Comparison of ENCODE assay signal across 36 cellular contexts in the genomic region with DNA sequence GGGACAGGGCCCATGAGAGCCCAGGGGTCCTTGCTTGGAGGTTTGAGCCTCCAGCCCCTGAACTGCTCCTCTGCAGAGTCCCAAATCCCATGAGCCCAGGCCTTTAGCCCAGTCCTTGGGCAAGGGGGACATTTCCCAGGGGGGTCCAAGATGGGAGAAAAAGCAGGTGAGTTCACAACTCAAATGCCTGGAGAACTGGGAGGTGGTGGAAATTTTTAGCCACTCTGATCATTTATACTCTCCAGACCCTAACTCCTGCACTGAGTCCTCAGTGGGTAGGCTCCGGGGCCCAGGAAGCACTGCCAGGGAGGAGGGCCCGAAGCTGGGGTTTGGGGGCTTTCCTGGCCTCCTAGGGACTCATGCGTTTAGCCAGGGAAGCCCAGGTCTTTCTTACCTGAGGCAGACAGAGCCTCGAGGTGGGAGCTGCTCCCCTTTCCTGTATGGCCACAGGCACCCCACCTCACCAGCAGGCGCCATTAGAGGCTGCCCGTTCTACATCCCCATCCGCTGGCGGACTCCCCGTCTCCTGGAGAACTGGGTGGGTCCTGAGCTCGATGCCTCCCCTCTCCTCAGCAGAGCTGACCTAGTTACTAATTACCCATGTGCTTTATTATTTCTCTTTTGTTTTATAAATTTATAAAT. TPM values are rescaled to one million over a fixed set of nuclear protein-coding genes. Genes with fewer than 3 reads are reported as not detected.
DNase-seq lines count a peak whose midpoint lies in the region; ATAC-seq, FAIRE-seq and TF ChIP-seq lines count a peak whose summit lies in the region.
"Had no signal": no experiment of that assay in that cellular context is flagged by ENCODE, and none has a peak within 500 bp of the region (broad histone marks: within the 10 kb centered on the region; RNA-seq: fewer than 3 reads in every experiment).

No MANE protein-coding gene starts in this region.

- BruUV-seq in Calu3 (replicated peaks; lab: Mats Ljungman, UMichigan) = TSS peak; percentile 12

- no peak for FAIRE-seq in small intestine (lab: Jason Lieb, UNC)
- FAIRE-seq: astrocyte had no signal

- CTCF ChIA-PET in Calu3 (lab: Charles Lee) = interaction anchor here (1.6 to 5.0 kb wide), 2 partner anchors 14 to 25 kb away, joined by 5 to 24 read pairs; no protein-coding TSS in a partner anchor

- H3K4me1 ChIP-seq in endocrine pancreas (ENCODE audit: control insufficient read depth, insufficient read depth, low read length) (no peaks in the 10 kb centered on the region), right lobe of liver (peaks cover 0 to 45% (median 21%) of the 10 kb centered on the region in 4 donors), small intestine (ENCODE audit: control insufficient read depth in 2 of 2, insufficient read depth in 1 of 2, low read depth in 1 of 2, low read length in 1 of 2) (peaks cover 0 to 3% of the 10 kb centered on the region in 2 donors)
- H3K4me1 ChIP-seq: BLaER1, thyroid gland had no signal

- no peaks in the 10 kb centered on the region for H3K27me3 ChIP-seq in endocrine pancreas (ENCODE audit: control insufficient read depth, insufficient read depth, low read length)
- H3K27me3 ChIP-seq in right lobe of liver = no peaks in the 10 kb centered on the region
- H3K27me3 ChIP-seq in small intestine (ENCODE audit: control insufficient read depth in 2 of 2, insufficient read depth in 2 of 2, low read length in 2 of 2) = no peaks in the 10 kb centered on the region
- H3K27me3 ChIP-seq: BLaER1, MG63, thyroid gland had no signal

- TF ChIP-seq POLR2A in right lobe of liver (IDR thresholded peaks at IDR 0.05) = no peak

- 18% methylated on average over 2 of the region's 10 CpGs for WGBS in right lobe of liver (ENCODE audit: insufficient coverage, low coverage, low lambda C conversion rate, missing lambda C conversion rate)
- 16 to 63% (median 39%) methylated on average over 9 to 10 of the region's 10 CpGs for WGBS in small intestine, 3 donors

- H3K9me3 Mint-ChIP-seq in Calu3 (ENCODE audit: low read depth, unreplicated experiment) = no peaks in the 10 kb centered on the region
- H3K9me3 Mint-ChIP-seq: activated naive CD8-positive, alpha-beta T cell treated with anti-CD3 and anti-CD28 coated beads, Interleukin-2, amount 50 U/mL, for 24 hours; neural crest cell had no signal

- ATAC-seq in right lobe of liver = peak in 3 of 4 donors; percentile 2 to 15 (median 4)
- no peak for ATAC-seq in HG02840 (IDR thresholded peaks at IDR 0.05; ENCODE audit: low FRiP score, unreplicated experiment)
- ATAC-seq: activated CD4-positive, CD25-positive, alpha-beta regulatory T cell treated with anti-CD3 and anti-CD28 coated beads, Interleukin-2, amount 50 U/mL, for 24 hours; activated naive CD8-positive, alpha-beta T cell treated with anti-CD3 and anti-CD28 coated beads, Interleukin-2, amount 50 U/mL, for 24 hours had no signal

- H3K4me1 Mint-ChIP-seq in Calu3 (ENCODE audit: low read depth, unreplicated experiment) = peaks cover 51% of the 10 kb centered on the region
- H3K4me1 Mint-ChIP-seq: activated naive CD8-positive, alpha-beta T cell treated with anti-CD3 and anti-CD28 coated beads, Interleukin-2, amount 50 U/mL, for 24 hours had no signal

- peak overlapping the region; percentile 74 for H3K9ac ChIP-seq in endocrine pancreas (ENCODE audit: control insufficient read depth, insufficient read depth, low read length)
- H3K9ac ChIP-seq: BLaER1 had no signal

- peak overlapping the region; percentile 56 to 94 (median 90) for H3K27ac ChIP-seq in right lobe of liver
- peak overlapping the region; percentile 89 to 91 for H3K27ac ChIP-seq in small intestine (ENCODE audit: low read depth in 1 of 2, low read length in 1 of 2)
- H3K27ac ChIP-seq: BLaER1, coronary artery, thyroid gland had no signal

- H3K36me3 ChIP-seq in endocrine pancreas (ENCODE audit: control insufficient read depth, insufficient read depth, low read length) = no peaks in the 10 kb centered on the region
- H3K36me3 ChIP-seq in right lobe of liver = peaks cover 0 to 1% (median under 1%) of the 10 kb centered on the region in 4 donors
- H3K36me3 ChIP-seq in small intestine (ENCODE audit: control insufficient read depth in 2 of 2, insufficient read depth in 2 of 2, low read length in 2 of 2) = no peaks in the 10 kb centered on the region
- H3K36me3 ChIP-seq: BLaER1, MG63, thyroid gland had no signal

- peak overlapping the region; percentile 6 for H3K4me3 ChIP-seq in endocrine pancreas (ENCODE audit: control insufficient read depth, insufficient read depth, low read length)
- H3K4me3 ChIP-seq in right lobe of liver = peak overlapping the region; percentile 56 to 82 (median 79)
- H3K4me3 ChIP-seq in small intestine (ENCODE audit: low read depth in 1 of 2, low read length in 2 of 2) = peak overlapping the region; percentile 63 to 65
- H3K4me3 ChIP-seq in foreskin fibroblast (ENCODE audit: low read depth in 1 of 2, low read length in 2 of 2) = no peak overlapping the region
- H3K4me3 ChIP-seq: BLaER1, coronary artery, lung, MG63, thyroid gland had no signal

- H3K9me3 ChIP-seq in endocrine pancreas (ENCODE audit: control insufficient read depth, low read length) (no peaks in the 10 kb centered on the region), right lobe of liver (no peaks in the 10 kb centered on the region), small intestine (ENCODE audit: control insufficient read depth, low read depth) (no peaks in the 10 kb centered on the region)
- H3K9me3 ChIP-seq: BLaER1, MG63, thyroid gland had no signal

- TF ChIP-seq CTCF in Calu3 (IDR thresholded peaks at IDR 0.05; ENCODE audit: unreplicated experiment) (no peak), right lobe of liver (IDR thresholded peaks at IDR 0.05) (no peak), foreskin fibroblast (IDR thresholded peaks at IDR 0.05; ENCODE audit: low read depth, low read length) (no peak)

- H3K27ac Mint-ChIP-seq in Calu3 (ENCODE audit: unreplicated experiment) = peak overlapping the region; percentile 87
- H3K27ac Mint-ChIP-seq: activated naive CD8-positive, alpha-beta T cell treated with anti-CD3 and anti-CD28 coated beads, Interleukin-2, amount 50 U/mL, for 24 hours had no signal

- no peak for DNase-seq in Calu3
- peak in 2 of 3 donors; percentile 51 to 56 for DNase-seq in right lobe of liver
- DNase-seq in small intestine = peak; percentile 65
- no peak for DNase-seq in foreskin fibroblast
- no peak for DNase-seq in MV-4-11 (lab: John Stamatoyannopoulos, UW)
- DNase-seq in NCI-H1092 treated with DMSO at 0.1 percent for 48 hours (lab: John Stamatoyannopoulos, UW) = no peak
- DNase-seq: activated CD4-positive, alpha-beta T cell treated with anti-CD3 and anti-CD28 coated beads, Interleukin-2, amount 50 U/mL, for 48 hours; activated naive CD4-positive, alpha-beta T cell; activated naive CD8-positive, alpha-beta T cell treated with anti-CD3 and anti-CD28 coated beads, Interleukin-2, amount 50 U/mL, for 24 hours; DMS79 treated with DMSO at 0.1 percent for 48 hours; effector memory CD4-positive, alpha-beta T cell; GDM1; head of caudate nucleus; KG1; kidney glomerular epithelial cell; MG63; NCI-H1417; NCI-H2029 treated with DMSO at 0.1 percent for 48 hours; NCI-H2227 treated with DMSO at 0.1 percent for 48 hours; NCI-H526 treated with DMSO at 0.1 percent for 48 hours; SHP77; T-helper 2 cell; thyroid gland had no signal

- H3K4me3 Mint-ChIP-seq in Calu3 (ENCODE audit: low read depth, unreplicated experiment) = peak overlapping the region; percentile 93
- H3K4me3 Mint-ChIP-seq: activated naive CD8-positive, alpha-beta T cell treated with anti-CD3 and anti-CD28 coated beads, Interleukin-2, amount 50 U/mL, for 24 hours; neural crest cell had no signal

- no peaks in the 10 kb centered on the region for H3K27me3 Mint-ChIP-seq in Calu3 (ENCODE audit: unreplicated experiment)
- H3K27me3 Mint-ChIP-seq: activated naive CD8-positive, alpha-beta T cell treated with anti-CD3 and anti-CD28 coated beads, Interleukin-2, amount 50 U/mL, for 24 hours had no signal

- intact Hi-C loops in Calu3 (cut with micrococcal nuclease; ENCODE audit: unreplicated experiment) = loop anchor here (10.0 kb wide), 1 partner anchor 395 kb away; a partner anchor contains a TSS
- intact Hi-C loops in right lobe of liver (cut with DNase I) = no loop called here

- peaks cover 69% of the 10 kb centered on the region for H3K36me3 Mint-ChIP-seq in Calu3 (ENCODE audit: insufficient read depth, unreplicated experiment)

RNA-seq across cellular contexts. Expression of a gene that starts 1.0 kb away (rescaled TPM):
- 8.4 and 10.0 TPM in 2 replicates for total RNA-seq in Calu3 (2022)
- 10 to 100 TPM in 5 of 6 experiments, 1 to 10 TPM in 1; 9.8 to 20.5 (median 19.0) TPM for total RNA-seq in right lobe of liver
- polyA plus RNA-seq in small intestine = 10 to 100 TPM; 23.0 to 42.3 (median 32.2) TPM
- total RNA-seq: astrocyte, cardiac septum, fibroblast of villous mesenchyme, mononuclear cell, neural crest cell, right cardiac atrium, thyroid gland had no signal
- polyA plus RNA-seq: AG04450 had no signal

RNA-seq across cellular contexts. Expression of a gene that starts 36.9 kb away (rescaled TPM):
- total RNA-seq in Calu3 (2022) (26.2 and 28.7 TPM in 2 replicates), right lobe of liver (10 to 100 TPM in 2 of 6 experiments, 1 to 10 TPM in 4; 6.7 to 12.2 (median 8.8) TPM)
- polyA plus RNA-seq in small intestine = 10 to 100 TPM in 1 of 3 donors, 1 to 10 TPM in 2; 4.5 to 11.4 (median 5.1) TPM

RNA-seq across cellular contexts. Expression of a gene that starts 59.7 kb away (rescaled TPM):
- total RNA-seq in Calu3 (2022) (73.7 and 231 TPM in 2 replicates), right lobe of liver (10 to 100 TPM in 2 of 6 experiments, 1 to 10 TPM in 4; 1.6 to 19.2 (median 4.1) TPM)
- 1 to 10 TPM; 1.7 to 3.0 (median 2.2) TPM for polyA plus RNA-seq in small intestine
- total RNA-seq: neural crest cell had no signal

Comparison
In these comparisons a context has a peak if more than half of its experiments do, and no peak if none do; other contexts are left out.
1. DNase-seq: peak in right lobe of liver (2 of 3) and small intestine (single experiment); none in Calu3 (single experiment), foreskin fibroblast (0 of 2), MV-4-11 (single experiment) and NCI-H1092 treated with DMSO at 0.1 percent for 48 hours (single experiment).
2. H3K4me3 ChIP-seq: peak in endocrine pancreas (single experiment), right lobe of liver (3 of 3) and small intestine (2 of 2); none in foreskin fibroblast (0 of 2).